20 cellular contexts compared by ENCODE assay signal in genomic region chr4:179695175-179695574, GRCh38.
DNase-seq lines count a peak whose midpoint lies in the region; ATAC-seq and TF ChIP-seq lines count a peak whose summit lies in the region.
"Had no signal": no experiment of that assay in that cellular context is flagged by ENCODE, and none has a peak within 500 bp of the region (broad histone marks: within the 10 kb centered on the region; RNA-seq: fewer than 3 reads in every experiment).

No MANE protein-coding gene starts in this region.

- CTCF ChIA-PET in MCF 10A (lab: Yijun Ruan, JAX), result interaction anchor here (0.6 kb wide), 1 partner anchor 204 kb away, joined by 3 read pairs; no protein-coding TSS in a partner anchor

- no peak overlapping the region for H3K4me3 Mint-ChIP-seq in MCF 10A (ENCODE audit: unreplicated experiment)
- H3K4me3 Mint-ChIP-seq: activated naive CD8-positive, alpha-beta T cell treated with anti-CD3 and anti-CD28 coated beads, Interleukin-2, amount 10 ng/mL, durations not matched to agents 7 days and 5 days; activated T-cell treated with anti-CD3 and anti-CD28 coated beads, Interleukin-2, amount 50 U/mL, for 4 hours; CD4-positive, alpha-beta T cell; T-helper 17 cell had no signal

- ATAC-seq in HG02938 (IDR thresholded peaks at IDR 0.05; ENCODE audit: unreplicated experiment), result no peak
- ATAC-seq: activated T-cell treated with anti-CD3 and anti-CD28 coated beads, Interleukin-2, amount 50 U/mL, for 4 hours; left lobe of liver; psoas muscle; T-helper 17 cell had no signal

- peaks cover 8% of the 10 kb centered on the region for H3K9me3 Mint-ChIP-seq in MCF 10A (ENCODE audit: unreplicated experiment)

- 79 to 84% methylated on average over 5 of the region's 5 CpGs for WGBS in tibial nerve, 2 donors

- no TSS peak for BruUV-seq in MCF 10A (replicated peaks; lab: Mats Ljungman, UMichigan)

- POLR2A ChIA-PET in MCF 10A (lab: Yijun Ruan, JAX), result no interaction called here

- no peak for TF ChIP-seq CTCF in MCF 10A (IDR thresholded peaks at IDR 0.05; ENCODE audit: unreplicated experiment)
- TF ChIP-seq CTCF in breast epithelium (IDR thresholded peaks at IDR 0.05), result no peak
- no peak for TF ChIP-seq CTCF in tibial nerve (IDR thresholded peaks at IDR 0.05)
- TF ChIP-seq CTCF in dorsolateral prefrontal cortex (IDR thresholded peaks at IDR 0.05 in 54 of 56, conservative IDR thresholded peaks at IDR 0.05 in 2 of 56; ENCODE audit: low read depth in 1 of 56, partially characterized antibody in 56 of 56), result no peak

- intact Hi-C loops in MCF 10A (cut with micrococcal nuclease) (no loop called here), breast epithelium (cut with DNase I; ENCODE audit: low total_unique reads) (no loop called here), dorsolateral prefrontal cortex (cut with DNase I) (no loop called here)

- TF ChIP-seq POLR2A in breast epithelium (IDR thresholded peaks at IDR 0.05) (no peak), tibial nerve (IDR thresholded peaks at IDR 0.05) (no peak)

- no peaks in the 10 kb centered on the region for H3K36me3 ChIP-seq in breast epithelium
- no peaks in the 10 kb centered on the region for H3K36me3 ChIP-seq in tibial nerve
- H3K36me3 ChIP-seq: Peyer's patch, suprapubic skin had no signal

- peaks cover 5% of the 10 kb centered on the region for H3K4me1 Mint-ChIP-seq in MCF 10A (ENCODE audit: insufficient read depth, unreplicated experiment)
- H3K4me1 Mint-ChIP-seq: activated naive CD8-positive, alpha-beta T cell treated with anti-CD3 and anti-CD28 coated beads, Interleukin-2, amount 10 ng/mL, durations not matched to agents 7 days and 5 days; T-helper 17 cell had no signal

- H3K27ac ChIP-seq in breast epithelium, result no peak overlapping the region
- H3K27ac ChIP-seq in epithelial cell of prostate, result peak overlapping the region; percentile 18
- no peak overlapping the region for H3K27ac ChIP-seq in tibial nerve
- no peak overlapping the region for H3K27ac ChIP-seq in dorsolateral prefrontal cortex
- H3K27ac ChIP-seq: Peyer's patch, psoas muscle, suprapubic skin had no signal

- H3K27me3 Mint-ChIP-seq in MCF 10A (ENCODE audit: insufficient read depth, unreplicated experiment), result no peaks in the 10 kb centered on the region
- H3K27me3 Mint-ChIP-seq: activated naive CD8-positive, alpha-beta T cell treated with anti-CD3 and anti-CD28 coated beads, Interleukin-2, amount 10 ng/mL, durations not matched to agents 7 days and 5 days; CD4-positive, alpha-beta T cell; T-helper 17 cell had no signal

- DNase-seq in MCF 10A (ENCODE audit: unreplicated experiment), result peak; percentile 65
- no peak for DNase-seq in breast epithelium (ENCODE audit: low spot score in 2 of 2)
- DNase-seq in SW 1271 (lab: John Stamatoyannopoulos, UW), result peak; percentile 7 to 45
- no peak for DNase-seq in epithelial cell of prostate (ENCODE audit: low read depth, low spot score)
- no peak for DNase-seq in tibial nerve (ENCODE audit: low spot score in 2 of 2)
- DNase-seq in dermis blood vessel endothelial cell, result no peak
- no peak for DNase-seq in dorsolateral prefrontal cortex
- DNase-seq: activated CD4-positive, alpha-beta T cell treated with anti-CD3 and anti-CD28 coated beads for 48 hours; activated naive CD8-positive, alpha-beta T cell treated with anti-CD3 and anti-CD28 coated beads, Interleukin-2, amount 10 ng/mL, durations not matched to agents 7 days and 5 days; activated T-cell treated with anti-CD3 and anti-CD28 coated beads, Interleukin-2, amount 50 U/mL, for 4 hours; CD4-positive, alpha-beta T cell; hypothalamus; NCI-H1930; NCI-H524 treated with DMSO at 0.1 percent for 48 hours; Peyer's patch; psoas muscle; T-helper 17 cell had no signal

- no peak for TF ChIP-seq EP300 in tibial nerve (IDR thresholded peaks at IDR 0.05)

- H3K4me1 ChIP-seq in breast epithelium (no peaks in the 10 kb centered on the region), tibial nerve (no peaks in the 10 kb centered on the region)
- H3K4me1 ChIP-seq: Peyer's patch, psoas muscle, suprapubic skin had no signal

- peak overlapping the region; percentile 61 for H3K27ac Mint-ChIP-seq in MCF 10A (ENCODE audit: low read depth, unreplicated experiment)
- H3K27ac Mint-ChIP-seq: activated naive CD8-positive, alpha-beta T cell treated with anti-CD3 and anti-CD28 coated beads, Interleukin-2, amount 10 ng/mL, durations not matched to agents 7 days and 5 days; CD4-positive, alpha-beta T cell; T-helper 17 cell had no signal

- no peaks in the 10 kb centered on the region for H3K9me3 ChIP-seq in breast epithelium
- H3K9me3 ChIP-seq in tibial nerve, result no peaks in the 10 kb centered on the region
- H3K9me3 ChIP-seq: Peyer's patch, psoas muscle, suprapubic skin had no signal

- no peaks in the 10 kb centered on the region for H3K36me3 Mint-ChIP-seq in MCF 10A (ENCODE audit: insufficient read depth, unreplicated experiment)
- H3K36me3 Mint-ChIP-seq: activated naive CD8-positive, alpha-beta T cell treated with anti-CD3 and anti-CD28 coated beads, Interleukin-2, amount 10 ng/mL, durations not matched to agents 7 days and 5 days had no signal

- no peaks in the 10 kb centered on the region for H3K27me3 ChIP-seq in breast epithelium
- H3K27me3 ChIP-seq in tibial nerve, result no peaks in the 10 kb centered on the region
- H3K27me3 ChIP-seq in dorsolateral prefrontal cortex, result no peaks in the 10 kb centered on the region
- H3K27me3 ChIP-seq: Peyer's patch, suprapubic skin had no signal

- no peak overlapping the region for H3K4me3 ChIP-seq in breast epithelium
- no peak overlapping the region for H3K4me3 ChIP-seq in tibial nerve
- no peak overlapping the region for H3K4me3 ChIP-seq in dorsolateral prefrontal cortex
- H3K4me3 ChIP-seq: Peyer's patch, psoas muscle, suprapubic skin had no signal

Comparison
In these comparisons a context has a peak if more than half of its experiments do, and no peak if none do; other contexts are left out.
1. DNase-seq: peak in MCF 10A (single experiment) and SW 1271 (2 of 2); none in breast epithelium (0 of 2), epithelial cell of prostate (single experiment), tibial nerve (0 of 2), dermis blood vessel endothelial cell (single experiment) and dorsolateral prefrontal cortex (0 of 10).